Comparison of ENCODE assay signal across 1 cellular context in genomic region chr2:143841935-143842334, GRCh38.
TF ChIP-seq lines count a peak whose summit lies in the region.

No MANE protein-coding gene starts in this region.

TF ChIP-seq in K562, 482 proteins besides CTCF, POLR2A, EP300 and RAD21 (continued from another document):
- TF ChIP-seq ARID3B (CRISPR knock-in tag; IDR thresholded peaks at IDR 0.05; ENCODE audit: borderline replicate concordance) (no peak), ARID1B (IDR thresholded peaks at IDR 0.05) (no peak), GTF2A2 (tag; IDR thresholded peaks at IDR 0.05) (no peak), NONO (IDR thresholded peaks at IDR 0.05; ENCODE audit: low read depth in 2 of 2, low read length in 1 of 2) (no peak), RBBP5 (IDR thresholded peaks at IDR 0.05; ENCODE audit: borderline replicate concordance, insufficient read depth, low read length, poor library complexity, severe bottlenecking) (no peak), MXD1 (CRISPR knock-in tag; IDR thresholded peaks at IDR 0.05; ENCODE audit: borderline replicate concordance, poor library complexity, severe bottlenecking) (no peak), ZNF12 (CRISPR knock-in tag; IDR thresholded peaks at IDR 0.05) (no peak), ZNF449 (CRISPR knock-in tag; IDR thresholded peaks at IDR 0.05) (no peak), NELFE (IDR thresholded peaks at IDR 0.05; ENCODE audit: insufficient read depth, insufficient read length) (no peak), ZBTB33 (CRISPR knock-in tag; IDR thresholded peaks at IDR 0.05) (no peak), ZBTB17 (CRISPR knock-in tag; IDR thresholded peaks at IDR 0.05) (no peak)
TF ChIP-seq in K562: peak in this region for 0.
